ENCODE assay signal across 9 cellular contexts in the genomic region with DNA sequence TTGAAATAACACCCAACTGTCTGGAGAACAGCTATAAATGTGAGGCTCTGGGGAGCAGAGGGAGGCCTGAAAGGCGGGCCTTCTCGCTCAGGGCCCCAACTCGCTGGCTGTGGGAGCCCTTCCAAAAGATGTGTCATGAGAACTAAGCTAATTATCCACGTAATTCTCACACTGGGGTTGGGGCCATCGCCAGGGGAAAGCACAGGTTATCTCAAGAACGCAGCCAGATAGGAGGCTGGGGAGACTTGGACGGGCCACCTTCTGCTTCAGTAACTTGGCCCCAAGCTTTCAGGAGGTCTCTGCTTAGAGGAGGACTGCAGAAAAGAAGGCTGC. TPM values are rescaled to one million over a fixed set of nuclear protein-coding genes. Genes with fewer than 3 reads are reported as not detected.
DNase-seq lines count a peak whose midpoint lies in the region; ATAC-seq, FAIRE-seq and TF ChIP-seq lines count a peak whose summit lies in the region.
"Had no signal": no experiment of that assay in that cellular context is flagged by ENCODE, and none has a peak within 500 bp of the region (broad histone marks: within the 10 kb centered on the region; RNA-seq: fewer than 3 reads in every experiment).

No MANE protein-coding gene starts in this region.

- H3K27ac ChIP-seq in astrocyte (ENCODE audit: low read depth, low read length): peak overlapping the region; percentile 84

- H3K9me3 Mint-ChIP-seq in activated CD4-positive, alpha-beta T cell treated with anti-CD3 and anti-CD28 coated beads, Interleukin-2, amount 10 ng/mL, durations not matched to agents 24 days and 14 days: no peaks in the 10 kb centered on the region
- H3K9me3 Mint-ChIP-seq in astrocyte (ENCODE audit: unreplicated experiment): no peaks in the 10 kb centered on the region
- H3K9me3 Mint-ChIP-seq in stimulated activated naive CD8-positive, alpha-beta T cell treated with anti-CD3 and anti-CD28 coated beads, Interleukin-15, amount 100 ng/mL, for 72 hours: no peaks in the 10 kb centered on the region

- H3K4me2 ChIP-seq in astrocyte (ENCODE audit: low read length): peak overlapping the region; percentile 91

- H2AFZ ChIP-seq in astrocyte (ENCODE audit: low read depth, low read length): no peak overlapping the region

- FAIRE-seq in astrocyte (lab: Jason Lieb, UNC): no peak
- FAIRE-seq: G401.6 had no signal

- TF ChIP-seq CTCF in astrocyte (IDR thresholded peaks at IDR 0.05; ENCODE audit: insufficient read depth, low read depth, low read length) (no peak), kidney epithelial cell (IDR thresholded peaks at IDR 0.05; ENCODE audit: insufficient read depth, low read length, poor library complexity, severe bottlenecking) (no peak)

- H3K4me1 Mint-ChIP-seq in activated CD4-positive, alpha-beta T cell treated with anti-CD3 and anti-CD28 coated beads, Interleukin-2, amount 10 ng/mL, durations not matched to agents 24 days and 14 days: peaks cover 3% of the 10 kb centered on the region
- H3K4me1 Mint-ChIP-seq in astrocyte (ENCODE audit: low read depth, unreplicated experiment): peaks cover 42% of the 10 kb centered on the region
- H3K4me1 Mint-ChIP-seq in stimulated activated naive CD8-positive, alpha-beta T cell treated with anti-CD3 and anti-CD28 coated beads, Interleukin-15, amount 100 ng/mL, for 72 hours: peaks cover 9% of the 10 kb centered on the region

- intact Hi-C loops in activated CD4-positive, alpha-beta T cell treated with anti-CD3 and anti-CD28 coated beads, Interleukin-2, amount 10 ng/mL, durations not matched to agents 24 days and 14 days (cut with micrococcal nuclease): loop anchor here (10.0 kb wide), 1 partner anchor 1185 kb away; no protein-coding TSS in a partner anchor

- peaks cover 60% of the 10 kb centered on the region for H3K27me3 Mint-ChIP-seq in activated CD4-positive, alpha-beta T cell treated with anti-CD3 and anti-CD28 coated beads, Interleukin-2, amount 10 ng/mL, durations not matched to agents 24 days and 14 days
- H3K27me3 Mint-ChIP-seq in astrocyte (ENCODE audit: low read depth, unreplicated experiment): no peaks in the 10 kb centered on the region
- H3K27me3 Mint-ChIP-seq in stimulated activated naive CD8-positive, alpha-beta T cell treated with anti-CD3 and anti-CD28 coated beads, Interleukin-15, amount 100 ng/mL, for 72 hours: peaks cover 57% of the 10 kb centered on the region

- H3K4me3 ChIP-seq in astrocyte (ENCODE audit: insufficient read depth, low read depth, low read length): peak overlapping the region; percentile 78
- peak overlapping the region; percentile 90 for H3K4me3 ChIP-seq in kidney epithelial cell (ENCODE audit: low read depth, low read length)

- no peaks in the 10 kb centered on the region for H3K9me3 ChIP-seq in astrocyte (ENCODE audit: insufficient read depth, low read depth, low read length)

- ATAC-seq in stimulated activated naive CD8-positive, alpha-beta T cell treated with anti-CD3 and anti-CD28 coated beads, Interleukin-15, amount 100 ng/mL, for 72 hours: no peak
- no peak for ATAC-seq in HG03457 (IDR thresholded peaks at IDR 0.05; ENCODE audit: unreplicated experiment)
- ATAC-seq in GM18502 (IDR thresholded peaks at IDR 0.05; ENCODE audit: poor library complexity, unreplicated experiment): no peak

- no peaks in the 10 kb centered on the region for H3K27me3 ChIP-seq in astrocyte (ENCODE audit: insufficient read depth, low read length)
- H3K27me3 ChIP-seq in kidney epithelial cell (ENCODE audit: control insufficient read depth, insufficient read depth, low read length): no peaks in the 10 kb centered on the region

- peak overlapping the region; percentile 44 for H3K4me3 Mint-ChIP-seq in activated CD4-positive, alpha-beta T cell treated with anti-CD3 and anti-CD28 coated beads, Interleukin-2, amount 10 ng/mL, durations not matched to agents 24 days and 14 days
- peak overlapping the region; percentile 91 for H3K4me3 Mint-ChIP-seq in astrocyte (ENCODE audit: unreplicated experiment)
- peak overlapping the region; percentile 7 to 26 for H3K4me3 Mint-ChIP-seq in stimulated activated naive CD8-positive, alpha-beta T cell treated with anti-CD3 and anti-CD28 coated beads, Interleukin-15, amount 100 ng/mL, for 72 hours

- H3K79me2 ChIP-seq in astrocyte (ENCODE audit: insufficient read depth, low read length): peaks cover 66% of the 10 kb centered on the region

- H3K9ac ChIP-seq in astrocyte (ENCODE audit: low read length): peak overlapping the region; percentile 96

- H3K36me3 Mint-ChIP-seq in activated CD4-positive, alpha-beta T cell treated with anti-CD3 and anti-CD28 coated beads, Interleukin-2, amount 10 ng/mL, durations not matched to agents 24 days and 14 days (ENCODE audit: low read depth): no peaks in the 10 kb centered on the region
- H3K36me3 Mint-ChIP-seq in astrocyte (ENCODE audit: low read depth, unreplicated experiment): peaks cover 10% of the 10 kb centered on the region

- peaks cover 53% of the 10 kb centered on the region for H4K20me1 ChIP-seq in astrocyte (ENCODE audit: insufficient read depth, low read length)

- peaks cover 29% of the 10 kb centered on the region for H3K4me1 ChIP-seq in astrocyte (ENCODE audit: insufficient read depth, low read length)

- H3K36me3 ChIP-seq in astrocyte (ENCODE audit: insufficient read depth, low read length): peaks cover 13% of the 10 kb centered on the region
- H3K36me3 ChIP-seq in kidney epithelial cell (ENCODE audit: control insufficient read depth, insufficient read depth, low read length): no peaks in the 10 kb centered on the region

- no peak for DNase-seq in activated CD4-positive, alpha-beta T cell treated with anti-CD3 and anti-CD28 coated beads, Interleukin-2, amount 10 ng/mL, durations not matched to agents 24 days and 14 days
- no peak for DNase-seq in activated CD4-positive, alpha-beta T cell treated with anti-CD3 and anti-CD28 coated beads, Interleukin-2, amount 50 U/mL, for 4 hours
- DNase-seq in astrocyte (ENCODE audit: low read depth) (peak; percentile 76), kidney epithelial cell (ENCODE audit: low read depth) (no peak)
- DNase-seq in stimulated activated naive CD8-positive, alpha-beta T cell treated with anti-CD3 and anti-CD28 coated beads, Interleukin-15, amount 100 ng/mL, for 72 hours: no peak
- no peak for DNase-seq in stimulated activated CD4-positive, alpha-beta T cell treated with anti-CD3 and anti-CD28 coated beads, Interleukin-12 subunit alpha, Interleukin-12 subunit beta, amount 100 ng/mL, for 4 hours

- H3K27ac Mint-ChIP-seq in activated CD4-positive, alpha-beta T cell treated with anti-CD3 and anti-CD28 coated beads, Interleukin-2, amount 10 ng/mL, durations not matched to agents 24 days and 14 days: no peak overlapping the region
- H3K27ac Mint-ChIP-seq in astrocyte (ENCODE audit: unreplicated experiment): peak overlapping the region; percentile 87
- no peak overlapping the region for H3K27ac Mint-ChIP-seq in stimulated activated naive CD8-positive, alpha-beta T cell treated with anti-CD3 and anti-CD28 coated beads, Interleukin-15, amount 100 ng/mL, for 72 hours

RNA-seq across cellular contexts. Expression of gene PXDC1, which starts 1.6 kb away (rescaled TPM):
- total RNA-seq in activated CD4-positive, alpha-beta T cell treated with anti-CD3 and anti-CD28 coated beads, Interleukin-2, amount 10 ng/mL, durations not matched to agents 24 days and 14 days: 0.12 and 0.30 TPM in 2 replicates
- total RNA-seq in astrocyte (58.2 and 64.4 TPM in 2 replicates), kidney epithelial cell (92.4 and 99.1 TPM in 2 replicates)

Comparison
In these comparisons a context has a peak if more than half of its experiments do, and no peak if none do; other contexts are left out.
1. H3K4me3 Mint-ChIP-seq: peak in every context shown above with its lines; median percentile 91 in astrocyte; 44 in activated CD4-positive, alpha-beta T cell treated with anti-CD3 and anti-CD28 coated beads, Interleukin-2, amount 10 ng/mL, durations not matched to agents 24 days and 14 days; 16 in stimulated activated naive CD8-positive, alpha-beta T cell treated with anti-CD3 and anti-CD28 coated beads, Interleukin-15, amount 100 ng/mL, for 72 hours.
2. RNA of gene PXDC1, which starts 1.6 kb away (total RNA-seq): 92.4 to 99.1 TPM in kidney epithelial cell and 58.2 to 64.4 TPM in astrocyte; 0.12 to 0.30 TPM in activated CD4-positive, alpha-beta T cell treated with anti-CD3 and anti-CD28 coated beads, Interleukin-2, amount 10 ng/mL, durations not matched to agents 24 days and 14 days; every median in the first group is over 10 times any median in the second.